Comparison of ENCODE assay signal across 1 cellular context in the genomic region with DNA sequence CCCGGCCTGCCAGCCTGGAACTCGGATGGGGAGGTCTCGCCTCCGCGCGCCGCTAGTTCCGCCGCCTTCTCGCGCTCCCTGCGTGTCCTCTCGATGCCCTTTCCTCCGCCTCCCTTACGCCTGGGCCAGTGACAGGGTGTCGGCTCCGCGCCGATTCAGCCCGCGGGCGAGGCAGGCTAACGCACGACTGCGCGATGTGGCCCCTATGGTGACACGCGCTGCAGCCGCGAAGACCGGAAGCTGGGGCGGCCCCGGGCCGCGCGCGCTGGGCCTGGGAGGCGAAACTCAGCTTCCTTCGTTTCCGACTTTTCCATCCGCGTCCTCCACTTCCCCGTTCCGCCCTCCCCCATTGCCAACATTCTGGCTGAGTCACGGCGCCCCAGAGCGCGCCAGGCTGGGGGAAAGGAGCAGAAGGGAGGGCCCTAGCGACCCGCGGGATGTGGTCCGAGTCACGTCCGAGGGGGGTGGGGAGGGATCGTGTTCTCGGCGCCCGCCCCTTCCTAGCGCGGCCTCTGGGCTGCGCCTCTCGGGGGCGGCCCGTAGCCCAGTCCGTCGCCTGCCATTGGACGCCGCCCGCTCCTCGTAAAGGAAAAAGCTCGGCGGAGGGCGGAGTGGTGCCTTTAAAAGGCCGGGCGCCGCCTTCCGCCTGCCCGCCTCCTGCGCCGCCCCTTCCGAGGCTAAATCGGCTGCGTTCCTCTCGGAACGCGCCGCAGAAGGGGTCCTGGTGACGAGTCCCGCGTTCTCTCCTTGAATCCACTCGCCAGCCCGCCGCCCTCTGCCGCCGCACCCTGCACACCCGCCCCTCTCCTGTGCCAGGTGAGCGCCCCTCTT.
TF ChIP-seq lines count a peak whose summit lies in the region.

Gene ALDOA (plus strand): TSS at position 649 of the 831 bp plus-strand sequence. CDS start 1,138 bp downstream, outside the sequence.

TF ChIP-seq in WTC11, 78 proteins besides CTCF, POLR2A, EP300 and RAD21 (continued from another document):
- TF ChIP-seq, protein P1, sequence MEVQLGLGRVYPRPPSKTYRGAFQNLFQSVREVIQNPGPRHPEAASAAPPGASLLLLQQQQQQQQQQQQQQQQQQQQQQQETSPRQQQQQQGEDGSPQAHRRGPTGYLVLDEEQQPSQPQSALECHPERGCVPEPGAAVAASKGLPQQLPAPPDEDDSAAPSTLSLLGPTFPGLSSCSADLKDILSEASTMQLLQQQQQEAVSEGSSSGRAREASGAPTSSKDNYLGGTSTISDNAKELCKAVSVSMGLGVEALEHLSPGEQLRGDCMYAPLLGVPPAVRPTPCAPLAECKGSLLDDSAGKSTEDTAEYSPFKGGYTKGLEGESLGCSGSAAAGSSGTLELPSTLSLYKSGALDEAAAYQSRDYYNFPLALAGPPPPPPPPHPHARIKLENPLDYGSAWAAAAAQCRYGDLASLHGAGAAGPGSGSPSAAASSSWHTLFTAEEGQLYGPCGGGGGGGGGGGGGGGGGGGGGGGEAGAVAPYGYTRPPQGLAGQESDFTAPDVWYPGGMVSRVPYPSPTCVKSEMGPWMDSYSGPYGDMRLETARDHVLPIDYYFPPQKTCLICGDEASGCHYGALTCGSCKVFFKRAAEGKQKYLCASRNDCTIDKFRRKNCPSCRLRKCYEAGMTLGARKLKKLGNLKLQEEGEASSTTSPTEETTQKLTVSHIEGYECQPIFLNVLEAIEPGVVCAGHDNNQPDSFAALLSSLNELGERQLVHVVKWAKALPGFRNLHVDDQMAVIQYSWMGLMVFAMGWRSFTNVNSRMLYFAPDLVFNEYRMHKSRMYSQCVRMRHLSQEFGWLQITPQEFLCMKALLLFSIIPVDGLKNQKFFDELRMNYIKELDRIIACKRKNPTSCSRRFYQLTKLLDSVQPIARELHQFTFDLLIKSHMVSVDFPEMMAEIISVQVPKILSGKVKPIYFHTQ (CRISPR knock-in tag; IDR thresholded peaks at IDR 0.05) = no peak
- peak; percentile 83 for TF ChIP-seq ZNF232 (CRISPR knock-in tag; IDR thresholded peaks at IDR 0.05)
- TF ChIP-seq, protein P2, sequence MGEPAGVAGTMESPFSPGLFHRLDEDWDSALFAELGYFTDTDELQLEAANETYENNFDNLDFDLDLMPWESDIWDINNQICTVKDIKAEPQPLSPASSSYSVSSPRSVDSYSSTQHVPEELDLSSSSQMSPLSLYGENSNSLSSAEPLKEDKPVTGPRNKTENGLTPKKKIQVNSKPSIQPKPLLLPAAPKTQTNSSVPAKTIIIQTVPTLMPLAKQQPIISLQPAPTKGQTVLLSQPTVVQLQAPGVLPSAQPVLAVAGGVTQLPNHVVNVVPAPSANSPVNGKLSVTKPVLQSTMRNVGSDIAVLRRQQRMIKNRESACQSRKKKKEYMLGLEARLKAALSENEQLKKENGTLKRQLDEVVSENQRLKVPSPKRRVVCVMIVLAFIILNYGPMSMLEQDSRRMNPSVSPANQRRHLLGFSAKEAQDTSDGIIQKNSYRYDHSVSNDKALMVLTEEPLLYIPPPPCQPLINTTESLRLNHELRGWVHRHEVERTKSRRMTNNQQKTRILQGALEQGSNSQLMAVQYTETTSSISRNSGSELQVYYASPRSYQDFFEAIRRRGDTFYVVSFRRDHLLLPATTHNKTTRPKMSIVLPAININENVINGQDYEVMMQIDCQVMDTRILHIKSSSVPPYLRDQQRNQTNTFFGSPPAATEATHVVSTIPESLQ (CRISPR knock-in tag; IDR thresholded peaks at IDR 0.05) = no peak
- no peak for TF ChIP-seq EMX1 (CRISPR knock-in tag; IDR thresholded peaks at IDR 0.05)
- peak; percentile 53 for TF ChIP-seq NFYB (CRISPR knock-in tag; conservative IDR thresholded peaks at IDR 0.05; ENCODE audit: low read depth)
- peak; percentile 89 for TF ChIP-seq MYBL2 (CRISPR knock-in tag; IDR thresholded peaks at IDR 0.05)
- TF ChIP-seq MAX (CRISPR knock-in tag; IDR thresholded peaks at IDR 0.05) = peak; percentile 82
- TF ChIP-seq GABPB1 (CRISPR knock-in tag; IDR thresholded peaks at IDR 0.05) = peak; percentile 86
- TF ChIP-seq RELA (CRISPR knock-in tag; IDR thresholded peaks at IDR 0.05; ENCODE audit: borderline replicate concordance) = no peak
- TF ChIP-seq ZNF138 (CRISPR knock-in tag; conservative IDR thresholded peaks at IDR 0.05) = no peak
- TF ChIP-seq, protein P3, sequence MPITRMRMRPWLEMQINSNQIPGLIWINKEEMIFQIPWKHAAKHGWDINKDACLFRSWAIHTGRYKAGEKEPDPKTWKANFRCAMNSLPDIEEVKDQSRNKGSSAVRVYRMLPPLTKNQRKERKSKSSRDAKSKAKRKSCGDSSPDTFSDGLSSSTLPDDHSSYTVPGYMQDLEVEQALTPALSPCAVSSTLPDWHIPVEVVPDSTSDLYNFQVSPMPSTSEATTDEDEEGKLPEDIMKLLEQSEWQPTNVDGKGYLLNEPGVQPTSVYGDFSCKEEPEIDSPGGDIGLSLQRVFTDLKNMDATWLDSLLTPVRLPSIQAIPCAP (CRISPR knock-in tag; IDR thresholded peaks at IDR 0.05) = 0 out of 2 replicates have a peak, but pooled peaks have one; percentile 9
- TF ChIP-seq E2F1 (CRISPR knock-in tag; IDR thresholded peaks at IDR 0.05) = 0 out of 2 replicates have a peak, but pooled peaks have one; percentile 30
- peak; percentile 99 for TF ChIP-seq NFE2L1 (CRISPR knock-in tag; IDR thresholded peaks at IDR 0.05)
- TF ChIP-seq, protein P4, sequence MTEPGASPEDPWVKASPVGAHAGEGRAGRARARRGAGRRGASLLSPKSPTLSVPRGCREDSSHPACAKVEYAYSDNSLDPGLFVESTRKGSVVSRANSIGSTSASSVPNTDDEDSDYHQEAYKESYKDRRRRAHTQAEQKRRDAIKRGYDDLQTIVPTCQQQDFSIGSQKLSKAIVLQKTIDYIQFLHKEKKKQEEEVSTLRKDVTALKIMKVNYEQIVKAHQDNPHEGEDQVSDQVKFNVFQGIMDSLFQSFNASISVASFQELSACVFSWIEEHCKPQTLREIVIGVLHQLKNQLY (CRISPR knock-in tag; IDR thresholded peaks at IDR 0.05) = no peak
